24 cellular contexts compared by ENCODE assay signal in the genomic region with DNA sequence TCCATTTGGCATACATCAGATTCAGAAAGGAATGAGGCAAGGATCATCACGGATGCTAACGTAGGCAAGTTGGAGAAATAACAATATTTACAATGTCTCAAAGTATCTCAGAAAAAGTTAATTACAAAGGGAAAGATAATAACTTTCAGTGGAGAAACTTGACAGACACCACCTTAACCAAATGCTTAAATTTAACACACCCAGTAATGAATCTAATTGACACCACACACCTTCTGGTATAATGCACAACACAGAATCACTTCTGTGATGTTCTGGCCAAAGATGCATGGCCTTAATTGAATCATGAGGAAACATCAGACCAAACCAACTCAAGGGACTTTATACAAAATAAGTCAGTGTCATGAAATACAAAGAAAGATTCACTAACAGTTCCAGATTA. TPM values are rescaled to one million over a fixed set of nuclear protein-coding genes. Genes with fewer than 3 reads are reported as not detected.
"Had no signal": no experiment of that assay in that cellular context is flagged by ENCODE, and none has a peak within 500 bp of the region (broad histone marks: within the 10 kb centered on the region; RNA-seq: fewer than 3 reads in every experiment).

No MANE protein-coding gene starts in this region.

- DNase-seq: activated CD4-positive, alpha-beta T cell treated with anti-CD3 and anti-CD28 coated beads for 1 hour; activated CD8-positive, alpha-beta memory T cell treated with anti-CD3 and anti-CD28 coated beads, Interleukin-2, amount 50 U/mL, for 48 hours; activated naive CD4-positive, alpha-beta T cell treated with anti-CD3 and anti-CD28 coated beads, Interleukin-2, amount 50 U/mL, for 16 hours; amniotic stem cell; dorsolateral prefrontal cortex; hippocampal formation; kidney; left lung; mammary epithelial cell; naive B cell; occipital lobe; right cardiac atrium; stimulated activated CD4-positive, alpha-beta T cell treated with anti-CD3 and anti-CD28 coated beads, Interleukin-15, amount 100 ng/mL, for 24 hours; stimulated activated CD4-positive, alpha-beta T cell treated with anti-CD3 and anti-CD28 coated beads, Interleukin-4, amount 100 ng/mL, for 1 hour; stimulated activated naive CD8-positive, alpha-beta T cell treated with anti-CD3 and anti-CD28 coated beads, Interleukin-15, amount 100 ng/mL, for 72 hours had no signal

- ATAC-seq: esophagus mucosa; left lung; right cardiac atrium; stimulated activated naive CD8-positive, alpha-beta T cell treated with anti-CD3 and anti-CD28 coated beads, Interleukin-15, amount 100 ng/mL, for 72 hours had no signal

- H3K27me3 Mint-ChIP-seq: naive B cell; stimulated activated naive CD8-positive, alpha-beta T cell treated with anti-CD3 and anti-CD28 coated beads, Interleukin-15, amount 100 ng/mL, for 72 hours; type B pancreatic cell had no signal

- H3K9me3 Mint-ChIP-seq: activated T-helper 2 cell treated with anti-CD3 and anti-CD28 coated beads, Interferon-gamma antibody, Interleukin-2, Interleukin-4, amounts not matched to agents 10 μg/mL and 5 μg/mL and 100 μg/mL, durations not matched to agents 14 hours and 24 hours and 36 hours; stimulated activated naive CD8-positive, alpha-beta T cell treated with anti-CD3 and anti-CD28 coated beads, Interleukin-15, amount 100 ng/mL, for 72 hours; type B pancreatic cell had no signal

- H3K27ac Mint-ChIP-seq: activated T-helper 2 cell treated with anti-CD3 and anti-CD28 coated beads, Interferon-gamma antibody, Interleukin-2, Interleukin-4, amounts not matched to agents 10 μg/mL and 5 μg/mL and 100 μg/mL, durations not matched to agents 14 hours and 24 hours and 36 hours; stimulated activated naive CD8-positive, alpha-beta T cell treated with anti-CD3 and anti-CD28 coated beads, Interleukin-15, amount 100 ng/mL, for 72 hours; type B pancreatic cell had no signal

- H3K4me3 Mint-ChIP-seq: stimulated activated naive CD8-positive, alpha-beta T cell treated with anti-CD3 and anti-CD28 coated beads, Interleukin-15, amount 100 ng/mL, for 72 hours; type B pancreatic cell had no signal

- H3K27me3 ChIP-seq: dorsolateral prefrontal cortex, left lung had no signal

- H3K27ac ChIP-seq: prostate gland, skin epidermis had no signal

- H3K36me3 Mint-ChIP-seq: naive B cell had no signal

- H3K9me3 ChIP-seq: left lung, prostate gland had no signal

RNA-seq across cellular contexts. Expression of a gene that starts 52.2 kb away (rescaled TPM):
- total RNA-seq: activated T-helper 2 cell treated with anti-CD3 and anti-CD28 coated beads, Interferon-gamma antibody, Interleukin-2, Interleukin-4, amounts not matched to agents 10 μg/mL and 5 μg/mL and 100 μg/mL, durations not matched to agents 14 hours and 24 hours and 36 hours; glomerular endothelial cell; mammary epithelial cell; mononuclear cell; occipital lobe; T-helper 1 cell treated with Interleukin-12 subunit alpha and Interleukin-12 subunit beta and Interleukin-4 antibody, amounts not matched to agents 30 ng/mL and 1 ng/mL, for 36 hours; temporal lobe had no signal
